ENCODE assay signal across 12 cellular contexts in the genomic region with DNA sequence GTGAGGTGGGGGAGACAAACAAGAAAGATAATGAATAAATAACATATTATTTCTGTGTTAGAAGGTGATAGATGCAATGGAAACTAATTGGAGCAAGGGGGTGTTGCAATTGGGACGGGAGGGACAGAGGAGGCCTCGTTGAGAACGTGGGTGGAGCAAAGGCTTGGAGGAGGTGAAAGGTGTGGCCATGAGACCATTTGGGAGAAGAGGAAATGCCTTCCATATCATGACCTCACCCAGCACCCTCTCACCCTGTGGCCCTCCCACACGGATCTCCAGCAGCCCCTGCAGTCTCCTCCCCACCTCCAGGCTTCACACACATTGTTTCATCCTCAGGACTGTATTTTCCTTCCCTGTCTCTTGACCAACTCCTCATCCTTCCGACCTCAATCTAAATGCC.
DNase-seq lines count a peak whose midpoint lies in the region; ATAC-seq, FAIRE-seq and TF ChIP-seq lines count a peak whose summit lies in the region.
"Had no signal": no experiment of that assay in that cellular context is flagged by ENCODE, and none has a peak within 500 bp of the region (broad histone marks: within the 10 kb centered on the region; RNA-seq: fewer than 3 reads in every experiment).

No MANE protein-coding gene starts in this region.

- H2BK5ac ChIP-seq in mesenchymal stem cell (ENCODE audit: low read depth, low read length, poor library complexity, severe bottlenecking), result peak overlapping the region; percentile 53

- H3K27ac ChIP-seq in ACC112 (ENCODE audit: low read depth, low read length) (0 out of 2 replicates have a peak overlapping the region, but pooled peaks have one; percentile 89), mesenchymal stem cell (ENCODE audit: low read length, poor library complexity, severe bottlenecking) (peak overlapping the region; percentile 94)
- H3K27ac ChIP-seq: uterus had no signal

- peak overlapping the region; percentile 93 for H2AK5ac ChIP-seq in mesenchymal stem cell (ENCODE audit: low read length, severe bottlenecking)

- no peak overlapping the region for H3K14ac ChIP-seq in mesenchymal stem cell (ENCODE audit: low read length in 2 of 2)

- peak overlapping the region; percentile 76 for H4K91ac ChIP-seq in mesenchymal stem cell (ENCODE audit: low read length)

- no peak for FAIRE-seq in bronchial epithelial cell (lab: Jason Lieb, UNC)

- no peak overlapping the region for H2BK15ac ChIP-seq in mesenchymal stem cell (ENCODE audit: low read depth, poor library complexity, severe bottlenecking)

- no peak for TF ChIP-seq CTCF in bronchial epithelial cell (IDR thresholded peaks at IDR 0.05; ENCODE audit: insufficient read depth, low read length, severe bottlenecking)

- DNase-seq in HT1080 (ENCODE audit: low read depth), result peak; percentile 86
- DNase-seq in bronchial epithelial cell (ENCODE audit: low read depth), result peak; percentile 80
- DNase-seq in mesenchymal stem cell, result no peak
- DNase-seq in activated T-cell treated with anti-CD3 and anti-CD28 coated beads, Interleukin-2, amount 50 U/mL, for 4 hours, result no peak
- DNase-seq: activated CD8-positive, alpha-beta T cell treated with anti-CD3 and anti-CD28 coated beads, Interleukin-2, amount 10 ng/mL, durations not matched to agents 7 days and 5 days; Karpas-422; uterus had no signal

- peaks cover 5% of the 10 kb centered on the region for H3K79me1 ChIP-seq in mesenchymal stem cell (replicated peaks; ENCODE audit: low read length, poor library complexity, severe bottlenecking)

- H3K79me2 ChIP-seq in ACC112 (ENCODE audit: control insufficient read depth, insufficient read depth, low read length, unreplicated experiment), result no peaks in the 10 kb centered on the region

- WGBS in mesenchymal stem cell, result 22% methylated on average over 4 of the region's 5 CpGs

- no peak overlapping the region for H3K9ac ChIP-seq in mesenchymal stem cell (ENCODE audit: low read length)

- peaks cover 62% of the 10 kb centered on the region for H3K4me1 ChIP-seq in ACC112 (ENCODE audit: control insufficient read depth, insufficient read depth, low read length, unreplicated experiment)
- peaks cover 22% of the 10 kb centered on the region for H3K4me1 ChIP-seq in mesenchymal stem cell (ENCODE audit: control insufficient read depth, insufficient read depth, low read depth, low read length)
- H3K4me1 ChIP-seq: uterus had no signal

- peak overlapping the region in 1 of 2 experiments; percentile 56 for H3K18ac ChIP-seq in mesenchymal stem cell (ENCODE audit: low read depth in 1 of 2, low read length in 2 of 2)

- H3K4me3 ChIP-seq in ACC112 (ENCODE audit: low read depth, low read length), result no peak overlapping the region
- no peak overlapping the region for H3K4me3 ChIP-seq in bronchial epithelial cell (ENCODE audit: low read depth, low read length)
- H3K4me3 ChIP-seq in mesenchymal stem cell (ENCODE audit: insufficient read depth in 1 of 2, low read depth in 1 of 2, low read length in 2 of 2), result no peak overlapping the region
- H3K4me3 ChIP-seq: uterus had no signal

- H2AFZ ChIP-seq in ACC112 (ENCODE audit: low read length, unreplicated experiment) (no peak overlapping the region), mesenchymal stem cell (ENCODE audit: low read depth, low read length) (peak overlapping the region; percentile 49)

- H3K27me3 ChIP-seq in ACC112 (ENCODE audit: insufficient read depth, low read length) (no peaks in the 10 kb centered on the region), bronchial epithelial cell (ENCODE audit: control insufficient read depth, insufficient read depth, low read length) (no peaks in the 10 kb centered on the region), mesenchymal stem cell (ENCODE audit: control insufficient read depth in 1 of 2, insufficient read depth in 1 of 2, low read length in 2 of 2) (no peaks in the 10 kb centered on the region)
- H3K27me3 ChIP-seq: uterus had no signal

- H3K4me2 ChIP-seq in mesenchymal stem cell (ENCODE audit: low read length, poor library complexity, severe bottlenecking), result no peak overlapping the region

- H3K36me3 Mint-ChIP-seq in activated T-cell treated with anti-CD3 and anti-CD28 coated beads, Interleukin-2, amount 50 U/mL, for 4 hours (ENCODE audit: insufficient read depth), result no peaks in the 10 kb centered on the region
- H3K36me3 Mint-ChIP-seq: activated naive CD4-positive, alpha-beta T cell treated with anti-CD3 and anti-CD28 coated beads, Interleukin-2, amount 50 U/mL, for 24 hours had no signal

- ATAC-seq in SK-N-SH treated with all-trans-retinoic acid at 6 μM for 48 hours (no peak), GM21360 (IDR thresholded peaks at IDR 0.05; ENCODE audit: unreplicated experiment) (no peak), HG02763 (IDR thresholded peaks at IDR 0.05; ENCODE audit: unreplicated experiment) (no peak)
- no peak for ATAC-seq in activated T-cell treated with anti-CD3 and anti-CD28 coated beads, Interleukin-2, amount 50 U/mL, for 4 hours
- ATAC-seq: activated CD8-positive, alpha-beta T cell treated with anti-CD3 and anti-CD28 coated beads, Interleukin-2, amount 10 ng/mL, durations not matched to agents 7 days and 5 days had no signal

- peak overlapping the region; percentile 61 for H4K8ac ChIP-seq in mesenchymal stem cell (ENCODE audit: low read length)

- H3K9me3 Mint-ChIP-seq in activated T-cell treated with anti-CD3 and anti-CD28 coated beads, Interleukin-2, amount 50 U/mL, for 4 hours, result no peaks in the 10 kb centered on the region
- H3K9me3 Mint-ChIP-seq: activated naive CD4-positive, alpha-beta T cell treated with anti-CD3 and anti-CD28 coated beads, Interleukin-2, amount 50 U/mL, for 24 hours had no signal

- H3K4ac ChIP-seq in mesenchymal stem cell (ENCODE audit: low read depth in 1 of 2, low read length in 2 of 2), result no peak overlapping the region

- H3K27me3 Mint-ChIP-seq in activated T-cell treated with anti-CD3 and anti-CD28 coated beads, Interleukin-2, amount 50 U/mL, for 4 hours (ENCODE audit: low read depth), result peaks cover 29% of the 10 kb centered on the region

- no peak overlapping the region for H3K4me3 Mint-ChIP-seq in activated T-cell treated with anti-CD3 and anti-CD28 coated beads, Interleukin-2, amount 50 U/mL, for 4 hours
- H3K4me3 Mint-ChIP-seq: activated CD8-positive, alpha-beta T cell treated with anti-CD3 and anti-CD28 coated beads, Interleukin-2, amount 10 ng/mL, durations not matched to agents 7 days and 5 days; activated naive CD4-positive, alpha-beta T cell treated with anti-CD3 and anti-CD28 coated beads, Interleukin-2, amount 50 U/mL, for 24 hours had no signal

- no peak overlapping the region for H2BK120ac ChIP-seq in mesenchymal stem cell (ENCODE audit: low read depth, low read length)

- H3K36me3 ChIP-seq in ACC112 (ENCODE audit: insufficient read depth, low read length), result no peaks in the 10 kb centered on the region
- no peaks in the 10 kb centered on the region for H3K36me3 ChIP-seq in bronchial epithelial cell (ENCODE audit: control insufficient read depth, insufficient read depth, low read length)
- H3K36me3 ChIP-seq in mesenchymal stem cell (ENCODE audit: control insufficient read depth in 1 of 2, insufficient read depth in 2 of 2, low read depth in 1 of 2, low read length in 2 of 2), result no peaks in the 10 kb centered on the region
- H3K36me3 ChIP-seq: uterus had no signal

- H3K4me1 Mint-ChIP-seq in activated T-cell treated with anti-CD3 and anti-CD28 coated beads, Interleukin-2, amount 50 U/mL, for 4 hours (ENCODE audit: low read depth), result no peaks in the 10 kb centered on the region

- H3K9me3 ChIP-seq in mesenchymal stem cell (ENCODE audit: control insufficient read depth, low read length), result no peaks in the 10 kb centered on the region
- H3K9me3 ChIP-seq: uterus had no signal

- H3K23ac ChIP-seq in mesenchymal stem cell (ENCODE audit: low read length in 2 of 2), result no peak overlapping the region

- no peak overlapping the region for H2BK12ac ChIP-seq in mesenchymal stem cell (ENCODE audit: low read length in 2 of 2)

TF ChIP-seq in SK-N-SH treated with all-trans-retinoic acid at 6 μM for 48 hours, 23 proteins besides CTCF, POLR2A, EP300 and RAD21 (continues in another document):
- TF ChIP-seq ZNF8 (CRISPR knock-in tag; IDR thresholded peaks at IDR 0.05), result no peak
- TF ChIP-seq, protein P1, sequence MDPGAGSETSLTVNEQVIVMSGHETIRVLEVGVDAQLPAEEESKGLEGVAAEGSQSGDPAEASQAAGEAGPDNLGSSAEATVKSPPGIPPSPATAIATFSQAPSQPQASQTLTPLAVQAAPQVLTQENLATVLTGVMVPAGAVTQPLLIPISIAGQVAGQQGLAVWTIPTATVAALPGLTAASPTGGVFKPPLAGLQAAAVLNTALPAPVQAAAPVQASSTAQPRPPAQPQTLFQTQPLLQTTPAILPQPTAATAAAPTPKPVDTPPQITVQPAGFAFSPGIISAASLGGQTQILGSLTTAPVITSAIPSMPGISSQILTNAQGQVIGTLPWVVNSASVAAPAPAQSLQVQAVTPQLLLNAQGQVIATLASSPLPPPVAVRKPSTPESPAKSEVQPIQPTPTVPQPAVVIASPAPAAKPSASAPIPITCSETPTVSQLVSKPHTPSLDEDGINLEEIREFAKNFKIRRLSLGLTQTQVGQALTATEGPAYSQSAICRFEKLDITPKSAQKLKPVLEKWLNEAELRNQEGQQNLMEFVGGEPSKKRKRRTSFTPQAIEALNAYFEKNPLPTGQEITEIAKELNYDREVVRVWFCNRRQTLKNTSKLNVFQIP (CRISPR knock-in tag; IDR thresholded peaks at IDR 0.05; ENCODE audit: borderline replicate concordance, low read depth), result no peak
- no peak for TF ChIP-seq ESRRG (CRISPR knock-in tag; IDR thresholded peaks at IDR 0.05)
- TF ChIP-seq, protein P2, sequence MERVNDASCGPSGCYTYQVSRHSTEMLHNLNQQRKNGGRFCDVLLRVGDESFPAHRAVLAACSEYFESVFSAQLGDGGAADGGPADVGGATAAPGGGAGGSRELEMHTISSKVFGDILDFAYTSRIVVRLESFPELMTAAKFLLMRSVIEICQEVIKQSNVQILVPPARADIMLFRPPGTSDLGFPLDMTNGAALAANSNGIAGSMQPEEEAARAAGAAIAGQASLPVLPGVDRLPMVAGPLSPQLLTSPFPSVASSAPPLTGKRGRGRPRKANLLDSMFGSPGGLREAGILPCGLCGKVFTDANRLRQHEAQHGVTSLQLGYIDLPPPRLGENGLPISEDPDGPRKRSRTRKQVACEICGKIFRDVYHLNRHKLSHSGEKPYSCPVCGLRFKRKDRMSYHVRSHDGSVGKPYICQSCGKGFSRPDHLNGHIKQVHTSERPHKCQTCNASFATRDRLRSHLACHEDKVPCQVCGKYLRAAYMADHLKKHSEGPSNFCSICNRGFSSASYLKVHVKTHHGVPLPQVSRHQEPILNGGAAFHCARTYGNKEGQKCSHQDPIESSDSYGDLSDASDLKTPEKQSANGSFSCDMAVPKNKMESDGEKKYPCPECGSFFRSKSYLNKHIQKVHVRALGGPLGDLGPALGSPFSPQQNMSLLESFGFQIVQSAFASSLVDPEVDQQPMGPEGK (CRISPR knock-in tag; IDR thresholded peaks at IDR 0.05; ENCODE audit: borderline replicate concordance), result no peak
- no peak for TF ChIP-seq ZNF565 (CRISPR knock-in tag; conservative IDR thresholded peaks at IDR 0.05; ENCODE audit: low read depth)
- TF ChIP-seq RARB (CRISPR knock-in tag; IDR thresholded peaks at IDR 0.05), result no peak

Comparison
In these comparisons a context has a peak if more than half of its experiments do, and no peak if none do; other contexts are left out.
1. DNase-seq: peak in HT1080 (single experiment) and bronchial epithelial cell (single experiment); none in mesenchymal stem cell (single experiment) and activated T-cell treated with anti-CD3 and anti-CD28 coated beads, Interleukin-2, amount 50 U/mL, for 4 hours (single experiment).